ENCODE assay signal across 14 cellular contexts in genomic region chr11:94737171-94737611, GRCh38. TPM values are rescaled to one million over a fixed set of nuclear protein-coding genes. Genes with fewer than 3 reads are reported as not detected.
DNase-seq lines count a peak whose midpoint lies in the region; ATAC-seq and TF ChIP-seq lines count a peak whose summit lies in the region.
"Had no signal": no experiment of that assay in that cellular context is flagged by ENCODE, and none has a peak within 500 bp of the region (broad histone marks: within the 10 kb centered on the region; RNA-seq: fewer than 3 reads in every experiment).

No MANE protein-coding gene starts in this region.

- ATAC-seq in HG03175 (IDR thresholded peaks at IDR 0.05; ENCODE audit: unreplicated experiment): no peak
- ATAC-seq: stimulated activated naive CD8-positive, alpha-beta T cell treated with anti-CD3 and anti-CD28 coated beads, Interleukin-15, Interleukin-2, amounts not matched to agents 100 U/mL and 50 U/mL, for 24 hours had no signal

- H4K8ac ChIP-seq in mesenchymal stem cell (ENCODE audit: low read length): no peak overlapping the region

- no peak overlapping the region for H3K14ac ChIP-seq in mesenchymal stem cell (ENCODE audit: low read length in 2 of 2)

- H3K27ac ChIP-seq in caudate nucleus (ENCODE audit: low read depth, low read length): peak overlapping the region; percentile 29
- H3K27ac ChIP-seq in mesenchymal stem cell (ENCODE audit: low read length, poor library complexity, severe bottlenecking): peak overlapping the region; percentile 67
- H3K27ac ChIP-seq in transverse colon: no peak overlapping the region
- no peak overlapping the region for H3K27ac ChIP-seq in OCI-LY7 (ENCODE audit: low read depth, low read length, poor library complexity, severe bottlenecking)

- H3K27me3 ChIP-seq in mesenchymal stem cell (ENCODE audit: control insufficient read depth in 1 of 2, insufficient read depth in 1 of 2, low read length in 2 of 2) (no peaks in the 10 kb centered on the region), transverse colon (peaks cover 82% of the 10 kb centered on the region)

- H3K79me2 ChIP-seq in OCI-LY7 (ENCODE audit: insufficient read depth, low read depth, low read length): no peaks in the 10 kb centered on the region

- POLR2A ChIA-PET in OCI-LY7 (lab: Charles Lee): interaction anchor here (0.8 to 1.1 kb wide), 2 partner anchors 9 to 16 kb away, joined by 3 read pairs; no protein-coding TSS in a partner anchor

- no TSS peak for BruUV-seq in OCI-LY7 (replicated peaks; lab: Mats Ljungman, UMichigan)

- H4K20me1 ChIP-seq in OCI-LY7 (ENCODE audit: insufficient read depth, low read length): no peaks in the 10 kb centered on the region

- H3K23ac ChIP-seq in mesenchymal stem cell (ENCODE audit: low read length in 2 of 2): no peak overlapping the region

- TF ChIP-seq POLR2A in transverse colon (IDR thresholded peaks at IDR 0.05): no peak

- H3K4ac ChIP-seq in mesenchymal stem cell (ENCODE audit: low read depth in 1 of 2, low read length in 2 of 2): no peak overlapping the region

- no peak overlapping the region for H2BK15ac ChIP-seq in mesenchymal stem cell (ENCODE audit: low read depth, poor library complexity, severe bottlenecking)

- no peaks in the 10 kb centered on the region for H3K9me3 ChIP-seq in mesenchymal stem cell (ENCODE audit: control insufficient read depth, low read length)
- H3K9me3 ChIP-seq in transverse colon: no peaks in the 10 kb centered on the region
- no peaks in the 10 kb centered on the region for H3K9me3 ChIP-seq in OCI-LY7 (ENCODE audit: low read length)

- no peak overlapping the region for H3K9ac ChIP-seq in mesenchymal stem cell (ENCODE audit: low read length)

- no peak overlapping the region for H3K4me2 ChIP-seq in mesenchymal stem cell (ENCODE audit: low read length, poor library complexity, severe bottlenecking)
- no peak overlapping the region for H3K4me2 ChIP-seq in OCI-LY7 (ENCODE audit: low read length)

- TF ChIP-seq EP300 in transverse colon (IDR thresholded peaks at IDR 0.05; ENCODE audit: low read depth): no peak

- WGBS in mesenchymal stem cell: 50% methylated on average over 1 of the region's 2 CpGs
- 48 to 60% methylated on average over 2 of the region's 2 CpGs for WGBS in transverse colon (ENCODE audit: low coverage in 1 of 2), 2 donors

- H2BK5ac ChIP-seq in mesenchymal stem cell (ENCODE audit: low read depth, low read length, poor library complexity, severe bottlenecking): no peak overlapping the region

- H2BK12ac ChIP-seq in mesenchymal stem cell (ENCODE audit: low read length in 2 of 2): no peak overlapping the region

- H4K91ac ChIP-seq in mesenchymal stem cell (ENCODE audit: low read length): no peak overlapping the region

- in situ Hi-C loops in transverse colon (cut with MboI; ENCODE audit: low pct_ligation_motif_present in 1 of 4, low pct_unique_long_range_greater_than_20kb in 1 of 4, low sequenced_read_pairs in 3 of 4): no loop called here

- H3K18ac ChIP-seq in mesenchymal stem cell (ENCODE audit: low read depth in 1 of 2, low read length in 2 of 2): no peak overlapping the region

- no peak overlapping the region for H2AK5ac ChIP-seq in mesenchymal stem cell (ENCODE audit: low read length, severe bottlenecking)

- TF ChIP-seq CTCF in transverse colon (IDR thresholded peaks at IDR 0.05) (no peak), OCI-LY7 (conservative IDR thresholded peaks at IDR 0.05; ENCODE audit: low read length) (no peak)

- H2AFZ ChIP-seq in mesenchymal stem cell (ENCODE audit: low read depth, low read length) (no peak overlapping the region), OCI-LY7 (ENCODE audit: low read length) (no peak overlapping the region)

- no peak overlapping the region for H2BK120ac ChIP-seq in mesenchymal stem cell (ENCODE audit: low read depth, low read length)

- intact Hi-C loops in transverse colon (cut with DNase I; ENCODE audit: low total_unique reads) (loop anchor here (5.0 kb wide), 1 partner anchor 1215 kb away; no protein-coding TSS in a partner anchor), OCI-LY7 (cut with micrococcal nuclease; ENCODE audit: unreplicated experiment) (no loop called here)

- CTCF ChIA-PET in OCI-LY7 (lab: Charles Lee; ENCODE audit: unreplicated experiment): no interaction called here

- no peaks in the 10 kb centered on the region for H3K9me2 ChIP-seq in OCI-LY7 (ENCODE audit: insufficient read depth, low read length)

- H3K36me3 ChIP-seq in mesenchymal stem cell (ENCODE audit: control insufficient read depth in 1 of 2, insufficient read depth in 2 of 2, low read depth in 1 of 2, low read length in 2 of 2): no peaks in the 10 kb centered on the region
- no peaks in the 10 kb centered on the region for H3K36me3 ChIP-seq in transverse colon
- H3K36me3 ChIP-seq in OCI-LY7 (ENCODE audit: insufficient read depth, low read length): no peaks in the 10 kb centered on the region

- DNase-seq in ELR (ENCODE audit: low read depth) (peak; percentile 86), LoVo (ENCODE audit: low spot score) (peak; percentile 78), caudate nucleus (lab: John Stamatoyannopoulos, UW) (no peak), mesenchymal stem cell (peak; percentile 67), transverse colon (no peak), NOMO-1 treated with dmso at 0.1 percent for 144 hours (lab: John Stamatoyannopoulos, UW; ENCODE audit: unreplicated experiment) (no peak), OCI-LY7 (ENCODE audit: low spot score) (no peak)
- DNase-seq: activated CD8-positive, alpha-beta memory T cell treated with anti-CD3 and anti-CD28 coated beads for 24 hours; activated naive CD4-positive, alpha-beta T cell treated with anti-CD3 and anti-CD28 coated beads, Interleukin-2, amount 50 U/mL, for 16 hours; MV-4-11; naive B cell; OCI-M1; stimulated activated naive CD8-positive, alpha-beta T cell treated with anti-CD3 and anti-CD28 coated beads, Interleukin-15, Interleukin-2, amounts not matched to agents 100 U/mL and 50 U/mL, for 24 hours had no signal

- no peak overlapping the region for H3K4me3 ChIP-seq in mesenchymal stem cell (ENCODE audit: insufficient read depth in 1 of 2, low read depth in 1 of 2, low read length in 2 of 2)
- no peak overlapping the region for H3K4me3 ChIP-seq in transverse colon
- H3K4me3 ChIP-seq in OCI-LY7 (ENCODE audit: low read depth, low read length, poor library complexity, severe bottlenecking): no peak overlapping the region

- H3K79me1 ChIP-seq in mesenchymal stem cell (replicated peaks; ENCODE audit: low read length, poor library complexity, severe bottlenecking): no peaks in the 10 kb centered on the region

- H3K4me1 ChIP-seq in mesenchymal stem cell (ENCODE audit: control insufficient read depth, insufficient read depth, low read depth, low read length) (peaks cover 33% of the 10 kb centered on the region), transverse colon (no peaks in the 10 kb centered on the region), OCI-LY7 (ENCODE audit: insufficient read depth, low read length, poor library complexity, severe bottlenecking) (no peaks in the 10 kb centered on the region)

RNA-seq across cellular contexts. Expression of gene AMOTL1, which starts 31.0 kb away (rescaled TPM):
- polyA plus RNA-seq in mesenchymal stem cell (2013, experiment 1 of 2): 20.5 TPM
- polyA plus RNA-seq in mesenchymal stem cell (2013, experiment 2 of 2): 19.9 TPM
- total RNA-seq in transverse colon: 10 to 100 TPM; 14.3 to 23.9 (median 16.8) TPM
- total RNA-seq in OCI-LY7 (2014; rRNA removed; shearing (Covaris generic)): not detected in 2 replicates
- not detected in 2 replicates for total RNA-seq in OCI-LY7 (2022)

Comparison
In these comparisons a context has a peak if more than half of its experiments do, and no peak if none do; other contexts are left out.
1. DNase-seq: peak in ELR (single experiment), LoVo (single experiment) and mesenchymal stem cell (single experiment); none in caudate nucleus (0 of 61), transverse colon (single experiment), NOMO-1 treated with dmso at 0.1 percent for 144 hours (single experiment) and OCI-LY7 (single experiment).
2. H3K27ac ChIP-seq: peak in caudate nucleus (single experiment) and mesenchymal stem cell (single experiment); none in transverse colon (0 of 4) and OCI-LY7 (single experiment).
3. RNA of gene AMOTL1, which starts 31.0 kb away (total RNA-seq): 14.3 to 23.9 TPM in transverse colon; not detected in OCI-LY7; every median in the first group is over 10 times any median in the second.